Comparison of ENCODE assay signal across 23 cellular contexts in genomic region chr4:76616526-76616925, GRCh38.
"Had no signal": no experiment of that assay in that cellular context is flagged by ENCODE, and none has a peak within 500 bp of the region (broad histone marks: within the 10 kb centered on the region; RNA-seq: fewer than 3 reads in every experiment).

No MANE protein-coding gene starts in this region.

- H3K27ac ChIP-seq: brain microvascular endothelial cell, cardiac muscle cell had no signal

- H3K4me3 Mint-ChIP-seq: activated CD4-positive, alpha-beta T cell treated with anti-CD3 and anti-CD28 coated beads, Interleukin-2, amount 10 ng/mL, durations not matched to agents 24 days and 14 days; activated CD8-positive, alpha-beta memory T cell treated with anti-CD3 and anti-CD28 coated beads, Interleukin-2, amount 10 ng/mL, durations not matched to agents 7 days and 5 days; activated T-cell treated with anti-CD3 and anti-CD28 coated beads, Interleukin-2, amount 50 U/mL, for 4 hours; T-helper 1 cell treated with Interleukin-12 subunit alpha and Interleukin-12 subunit beta and Interleukin-4 antibody, amounts not matched to agents 30 μg/mL and 1 μg/mL, for 36 hours; WTC11 had no signal

- DNase-seq: activated CD4-positive, alpha-beta T cell treated with anti-CD3 and anti-CD28 coated beads, Interleukin-2, amount 10 ng/mL, durations not matched to agents 24 days and 14 days; activated CD4-positive, alpha-beta T cell treated with anti-CD3 and anti-CD28 coated beads, Interleukin-2, amount 50 U/mL, for 48 hours; activated CD4-positive, CD25-positive, alpha-beta regulatory T cell treated with anti-CD3 and anti-CD28 coated beads, Interleukin-2, amount 50 U/mL, for 72 hours; activated CD8-positive, alpha-beta memory T cell treated with anti-CD3 and anti-CD28 coated beads, Interleukin-2, amount 10 ng/mL, durations not matched to agents 7 days and 5 days; activated effector memory CD4-positive, alpha-beta T cell treated with anti-CD3 and anti-CD28 coated beads, Interleukin-2, amount 50 U/mL, for 16 hours; activated naive CD4-positive, alpha-beta T cell treated with Interleukin-2 at 50 U/mL for 16 hours; activated T-cell treated with anti-CD3 and anti-CD28 coated beads, Interleukin-2, amount 50 U/mL, for 4 hours; amygdala; brain microvascular endothelial cell; MM.1S; NCI-H1105 treated with DMSO at 0.1 percent for 48 hours; NCI-H1436 treated with DMSO at 0.1 percent for 48 hours; NCI-H187; NCI-H2081; NCI-H510A treated with DMSO at 0.1 percent for 48 hours; NCI-H69; NK-92 treated with Interleukin-12 subunit alpha and Interleukin-12 subunit beta, amount 100 ng/mL, for 24 hours; SIG-M5; T-helper 9 cell had no signal

- H3K27ac Mint-ChIP-seq: activated CD4-positive, alpha-beta T cell treated with anti-CD3 and anti-CD28 coated beads, Interleukin-2, amount 10 ng/mL, durations not matched to agents 24 days and 14 days; activated CD8-positive, alpha-beta memory T cell treated with anti-CD3 and anti-CD28 coated beads, Interleukin-2, amount 10 ng/mL, durations not matched to agents 7 days and 5 days; activated naive CD4-positive, alpha-beta T cell treated with anti-CD3 and anti-CD28 coated beads, Interleukin-2, amount 50 U/mL, for 72 hours; T-helper 1 cell treated with Interleukin-12 subunit alpha and Interleukin-12 subunit beta and Interleukin-4 antibody, amounts not matched to agents 30 μg/mL and 1 μg/mL, for 36 hours; WTC11 had no signal

- H3K36me3 ChIP-seq: brain microvascular endothelial cell, cardiac muscle cell had no signal

- H3K4me3 ChIP-seq: cardiac muscle cell had no signal

- H3K9me3 Mint-ChIP-seq: activated CD4-positive, alpha-beta T cell treated with anti-CD3 and anti-CD28 coated beads, Interleukin-2, amount 10 ng/mL, durations not matched to agents 24 days and 14 days; activated naive CD4-positive, alpha-beta T cell treated with anti-CD3 and anti-CD28 coated beads, Interleukin-2, amount 50 U/mL, for 72 hours; activated T-cell treated with anti-CD3 and anti-CD28 coated beads, Interleukin-2, amount 50 U/mL, for 4 hours; T-helper 1 cell treated with Interleukin-12 subunit alpha and Interleukin-12 subunit beta and Interleukin-4 antibody, amounts not matched to agents 30 μg/mL and 1 μg/mL, for 36 hours; WTC11 had no signal

- H3K36me3 Mint-ChIP-seq: activated CD8-positive, alpha-beta memory T cell treated with anti-CD3 and anti-CD28 coated beads, Interleukin-2, amount 10 ng/mL, durations not matched to agents 7 days and 5 days; activated naive CD4-positive, alpha-beta T cell treated with anti-CD3 and anti-CD28 coated beads, Interleukin-2, amount 50 U/mL, for 72 hours; WTC11 had no signal

- ATAC-seq: activated CD8-positive, alpha-beta memory T cell treated with anti-CD3 and anti-CD28 coated beads, Interleukin-2, amount 10 ng/mL, durations not matched to agents 7 days and 5 days; activated naive CD4-positive, alpha-beta T cell treated with anti-CD3 and anti-CD28 coated beads, Interleukin-2, amount 50 U/mL, for 72 hours; activated T-cell treated with anti-CD3 and anti-CD28 coated beads, Interleukin-2, amount 50 U/mL, for 4 hours; WTC11 had no signal

- H3K27me3 ChIP-seq: brain microvascular endothelial cell had no signal

- H3K4me1 Mint-ChIP-seq: activated CD4-positive, alpha-beta T cell treated with anti-CD3 and anti-CD28 coated beads, Interleukin-2, amount 10 ng/mL, durations not matched to agents 24 days and 14 days; activated CD8-positive, alpha-beta memory T cell treated with anti-CD3 and anti-CD28 coated beads, Interleukin-2, amount 10 ng/mL, durations not matched to agents 7 days and 5 days had no signal
